In the genomic region with DNA sequence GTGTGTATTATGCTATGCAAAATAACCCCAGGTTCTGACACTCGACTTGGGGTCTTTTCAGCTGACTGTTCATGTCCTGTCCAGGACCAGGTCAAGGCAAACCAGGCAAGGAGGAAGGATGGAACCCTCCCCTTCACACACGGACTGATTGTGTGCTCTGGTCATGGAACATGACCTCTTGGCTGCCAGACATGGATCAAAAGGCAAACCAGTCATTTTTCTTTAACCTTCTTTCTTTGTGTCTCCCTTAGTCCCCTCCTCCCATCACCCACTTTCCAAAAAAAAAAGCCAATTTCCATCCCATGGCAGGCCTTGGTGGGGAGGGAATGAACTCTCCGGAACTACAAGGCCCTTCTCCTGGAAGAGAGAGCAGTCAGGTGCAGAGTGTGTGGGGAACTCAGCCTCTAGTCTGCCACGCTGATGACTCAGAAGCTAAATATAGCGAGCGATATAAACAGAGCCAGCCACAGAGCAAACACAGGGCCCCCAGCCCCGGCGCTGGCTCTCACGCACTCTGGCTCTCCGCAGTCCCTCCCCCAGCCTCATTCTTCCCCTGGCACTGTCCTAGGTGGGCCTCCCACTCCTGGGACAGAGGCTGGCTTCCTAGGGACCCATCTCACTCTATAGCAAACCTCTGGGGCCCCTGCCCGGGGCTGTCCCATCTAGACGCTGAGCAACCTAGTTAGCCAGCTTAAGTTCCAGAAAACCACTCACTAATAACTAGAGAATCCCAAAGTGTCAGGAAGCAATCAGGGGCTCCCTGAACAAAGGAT, we compare ENCODE assay signal across 1 cellular context.
A peak's percentile ranks its signal among the peaks of the same experiment; 100 is the strongest.
TF ChIP-seq lines count a peak whose summit lies in the region.

No MANE protein-coding gene starts in this region.

TF ChIP-seq in GM12878, 131 proteins besides CTCF, POLR2A, EP300 and RAD21 (continued from another document and continues in another):
- TF ChIP-seq PBX3 (IDR thresholded peaks at IDR 0.05; ENCODE audit: insufficient replicate concordance, low read depth, low read length) (no peak), BRCA1 (IDR thresholded peaks at IDR 0.05; ENCODE audit: low read depth, low read length) (no peak), POLR2AphosphoS2 (IDR thresholded peaks at IDR 0.05; ENCODE audit: low read depth, low read length) (peak; percentile 90), SKIL (IDR thresholded peaks at IDR 0.05; ENCODE audit: low read depth, poor library complexity, severe bottlenecking) (peak; percentile 97), E2F4 (IDR thresholded peaks at IDR 0.05; ENCODE audit: low read depth, low read length) (no peak; the same call in 1 of the 2 replicates), RELB (IDR thresholded peaks at IDR 0.05; ENCODE audit: low read depth) (peak; percentile 90), RAD51 (IDR thresholded peaks at IDR 0.05) (peak; percentile 45; the same call in 1 of the 2 replicates), ATF7 (IDR thresholded peaks at IDR 0.05; ENCODE audit: low read depth) (peak; percentile 91), TCF7 (IDR thresholded peaks at IDR 0.05; ENCODE audit: borderline replicate concordance) (peak; percentile 36; the same call in 1 of the 2 replicates), ZNF622 (IDR thresholded peaks at IDR 0.05) (no peak), MEF2B (IDR thresholded peaks at IDR 0.05; ENCODE audit: partially characterized antibody, poor library complexity, severe bottlenecking) (peak; percentile 93), PAX8 (IDR thresholded peaks at IDR 0.05) (no peak), ASH2L (IDR thresholded peaks at IDR 0.05; ENCODE audit: borderline replicate concordance, low read depth) (no peak; the same call in 1 of the 2 replicates), RFX5 (IDR thresholded peaks at IDR 0.05; ENCODE audit: low read depth, low read length) (peak; percentile 38; the same call in 1 of the 2 replicates), SRF (IDR thresholded peaks at IDR 0.05; ENCODE audit: low read depth in 2 of 2, low read length in 2 of 2) (0 out of 4 replicates have a peak, but pooled peaks of 1 of the 2 experiments have one; percentile 49), JUND (IDR thresholded peaks at IDR 0.05; ENCODE audit: low read depth, low read length) (peak; percentile 92), HDAC6 (IDR thresholded peaks at IDR 0.05; ENCODE audit: unreplicated experiment) (no peak), GABPA (IDR thresholded peaks at IDR 0.05; ENCODE audit: low read depth) (no peak), ATF2 (IDR thresholded peaks at IDR 0.05; ENCODE audit: low read length) (no peak), ZBTB33 (IDR thresholded peaks at IDR 0.05) (no peak), SIX5 (IDR thresholded peaks at IDR 0.05; ENCODE audit: low read depth, low read length, severe bottlenecking) (no peak), ZNF217 (IDR thresholded peaks at IDR 0.05) (0 out of 2 replicates have a peak, but pooled peaks have one; percentile 26), EZH2 (IDR thresholded peaks at IDR 0.05; ENCODE audit: borderline replicate concordance, control insufficient read depth, low read depth, low read length) (no peak), IKZF2 (IDR thresholded peaks at IDR 0.05) (peak; percentile 94 to 97), CBX5 (IDR thresholded peaks at IDR 0.05; ENCODE audit: low read depth) (no peak), NFIC (IDR thresholded peaks at IDR 0.05; ENCODE audit: low read depth, low read length) (no peak), NR2C2 (IDR thresholded peaks at IDR 0.05; ENCODE audit: borderline replicate concordance, control insufficient read depth, insufficient read length, low read depth) (no peak), ZNF274 (IDR thresholded peaks at IDR 0.05; ENCODE audit: insufficient read depth, insufficient read length) (no peak), BHLHE40 (IDR thresholded peaks at IDR 0.05; ENCODE audit: borderline replicate concordance in 1 of 2, low read depth in 2 of 2, low read length in 1 of 2) (peak; percentile 93 to 94), TBL1XR1 (IDR thresholded peaks at IDR 0.05; ENCODE audit: low read depth, low read length) (peak; percentile 96), MYC (IDR thresholded peaks at IDR 0.05; ENCODE audit: insufficient read depth, insufficient read length, insufficient replicate concordance, low read length, severe bottlenecking) (no peak), TCF3 (IDR thresholded peaks at IDR 0.05; ENCODE audit: borderline replicate concordance, insufficient read depth, low read depth, low read length) (peak; percentile 93), ZSCAN29 (IDR thresholded peaks at IDR 0.05) (no peak), CREB1 (IDR thresholded peaks at IDR 0.05; ENCODE audit: low read depth) (no peak), KLF5 (IDR thresholded peaks at IDR 0.05; ENCODE audit: partially characterized antibody) (no peak), TAF1 (IDR thresholded peaks at IDR 0.05; ENCODE audit: borderline replicate concordance, low read depth, low read length) (peak; percentile 98), EGR1 (IDR thresholded peaks at IDR 0.05; ENCODE audit: borderline replicate concordance in 1 of 2, low read depth in 2 of 2, low read length in 2 of 2) (peak in 1 of 2 experiments; percentile 43; a peak in 1 of 3 replicates), NKRF (conservative IDR thresholded peaks at IDR 0.05) (no peak), CHD1 (IDR thresholded peaks at IDR 0.05; ENCODE audit: low read depth, low read length) (no peak), SPI1 (IDR thresholded peaks at IDR 0.05; ENCODE audit: borderline replicate concordance, insufficient read depth, low read depth, low read length) (peak; percentile 60; the same call in 1 of the 2 replicates), YY1 (IDR thresholded peaks at IDR 0.05; ENCODE audit: low read depth, low read length) (no peak), CEBPZ (IDR thresholded peaks at IDR 0.05; ENCODE audit: low read depth, low read length) (no peak), POLR2AphosphoS5 (IDR thresholded peaks at IDR 0.05; ENCODE audit: low read length) (peak; percentile 79; the same call in 1 of the 2 replicates)
- TF ChIP-seq, protein P1, sequence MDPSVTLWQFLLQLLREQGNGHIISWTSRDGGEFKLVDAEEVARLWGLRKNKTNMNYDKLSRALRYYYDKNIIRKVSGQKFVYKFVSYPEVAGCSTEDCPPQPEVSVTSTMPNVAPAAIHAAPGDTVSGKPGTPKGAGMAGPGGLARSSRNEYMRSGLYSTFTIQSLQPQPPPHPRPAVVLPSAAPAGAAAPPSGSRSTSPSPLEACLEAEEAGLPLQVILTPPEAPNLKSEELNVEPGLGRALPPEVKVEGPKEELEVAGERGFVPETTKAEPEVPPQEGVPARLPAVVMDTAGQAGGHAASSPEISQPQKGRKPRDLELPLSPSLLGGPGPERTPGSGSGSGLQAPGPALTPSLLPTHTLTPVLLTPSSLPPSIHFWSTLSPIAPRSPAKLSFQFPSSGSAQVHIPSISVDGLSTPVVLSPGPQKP (IDR thresholded peaks at IDR 0.05; ENCODE audit: low read depth, low read length): peak; percentile 69
